ENCODE assay signal across 8 cellular contexts in the genomic region with DNA sequence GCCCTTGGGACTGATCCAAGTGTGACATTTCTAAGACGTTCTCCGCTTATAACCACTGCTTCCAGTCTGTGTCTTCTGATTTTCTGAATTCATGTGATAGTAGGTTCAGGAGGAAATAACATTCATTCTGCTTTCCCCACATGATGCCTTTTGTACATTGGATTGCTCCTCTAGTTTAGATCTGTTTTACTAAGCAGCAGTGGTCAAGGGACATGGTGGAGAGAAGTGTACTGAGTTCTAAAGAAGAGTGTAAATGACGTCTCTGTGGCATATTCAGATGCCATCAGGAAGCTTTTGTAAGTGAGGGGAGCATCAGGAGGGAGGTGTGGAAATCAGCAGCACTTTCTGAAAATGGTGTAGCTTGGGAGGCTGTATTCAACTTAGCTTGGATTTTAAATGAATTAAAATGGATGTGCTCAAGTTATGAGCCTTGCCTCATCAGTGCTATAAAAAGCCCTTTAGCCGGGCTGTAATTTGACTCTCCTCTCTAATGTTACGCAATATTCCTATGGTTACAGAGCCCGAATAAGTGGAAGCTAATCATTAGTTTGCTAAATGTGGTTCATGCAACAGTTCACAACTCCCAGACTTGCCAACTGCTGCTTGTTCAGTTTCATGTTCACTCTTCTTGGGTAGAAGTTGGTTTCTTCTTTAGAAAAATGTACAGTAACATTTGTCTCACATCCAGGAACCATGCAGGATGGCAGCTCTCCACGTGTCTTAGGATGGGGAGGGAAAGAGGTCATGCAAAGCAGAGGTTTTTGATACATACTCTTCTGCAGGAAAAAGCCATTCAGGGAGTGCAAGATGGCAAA.
A peak's percentile ranks its signal among the peaks of the same experiment; 100 is the strongest.
DNase-seq lines count a peak whose midpoint lies in the region; ATAC-seq and TF ChIP-seq lines count a peak whose summit lies in the region.

No MANE protein-coding gene starts in this region.

- H2AFZ ChIP-seq in osteoblast (ENCODE audit: low read length) = peak overlapping the region; percentile 87

- no peaks in the 10 kb centered on the region for H4K20me1 ChIP-seq in osteoblast (ENCODE audit: insufficient read depth, low read length)

- H3K4me3 ChIP-seq in AG04449 (ENCODE audit: low read depth, low read length) (no peak overlapping the region), duodenal mucosa (ENCODE audit: low read depth in 1 of 2, low read length in 2 of 2) (no peak overlapping the region), osteoblast (ENCODE audit: insufficient read depth, low read length) (peak overlapping the region; percentile 17)

- POLR2A ChIA-PET in AG04449 (lab: Yijun Ruan, JAX) = interaction anchor here (1.1 kb wide), 1 partner anchor 106 kb away, joined by 3 read pairs; no protein-coding TSS in a partner anchor

- H3K36me3 ChIP-seq in duodenal mucosa (ENCODE audit: control insufficient read depth in 1 of 2, insufficient read depth in 2 of 2, low read length in 2 of 2) (peaks cover 0 to under 1% of the 10 kb centered on the region in 2 donors), osteoblast (ENCODE audit: insufficient read depth, low read length) (no peaks in the 10 kb centered on the region)

- ATAC-seq in HG02642 (IDR thresholded peaks at IDR 0.05; ENCODE audit: poor library complexity, unreplicated experiment) = peak; percentile 20
- ATAC-seq in GM21390 (IDR thresholded peaks at IDR 0.05; ENCODE audit: unreplicated experiment) = no peak
- no peak for ATAC-seq in GM21381 (IDR thresholded peaks at IDR 0.05; ENCODE audit: unreplicated experiment)

- TF ChIP-seq CTCF in AG04449 (IDR thresholded peaks at IDR 0.05; ENCODE audit: insufficient read depth, low read length, missing control alignments) = no peak
- TF ChIP-seq CTCF in osteoblast (IDR thresholded peaks at IDR 0.05; ENCODE audit: extremely low read depth, low read depth, low read length) = no peak

- peak; percentile 80 for DNase-seq in AG04449 (ENCODE audit: low read depth, low spot score)
- DNase-seq in NCI-H748 treated with DMSO at 0.1 percent for 48 hours (lab: John Stamatoyannopoulos, UW) = peak; percentile 82
- DNase-seq in osteoblast (ENCODE audit: insufficient read length, low spot score, missing footprints) = peak; percentile 51
- DNase-seq in dermis blood vessel endothelial cell = no peak

- H3K9ac ChIP-seq in duodenal mucosa (ENCODE audit: low read depth in 1 of 2, low read length in 2 of 2) = no peak overlapping the region

- CTCF ChIA-PET in AG04449 (lab: Yijun Ruan, JAX) = interaction anchor here (1.2 kb wide), 1 partner anchor 38 kb away, joined by 3 read pairs; no protein-coding TSS in a partner anchor

- H3K27me3 ChIP-seq in duodenal mucosa (ENCODE audit: control insufficient read depth in 1 of 2, insufficient read depth in 2 of 2, low read length in 2 of 2) (no peaks in the 10 kb centered on the region), osteoblast (ENCODE audit: insufficient read depth, low read length) (no peaks in the 10 kb centered on the region)

- H3K9me3 ChIP-seq in duodenal mucosa (ENCODE audit: control insufficient read depth in 1 of 2, low read length in 2 of 2) (no peaks in the 10 kb centered on the region), osteoblast (ENCODE audit: low read depth, low read length) (no peaks in the 10 kb centered on the region)

- peak overlapping the region; percentile 49 for H3K4me2 ChIP-seq in osteoblast (ENCODE audit: insufficient read depth, low read length)

- no peaks in the 10 kb centered on the region for H3K79me2 ChIP-seq in osteoblast (ENCODE audit: insufficient read depth, low read length)

- peaks cover 14 to 25% of the 10 kb centered on the region in 2 donors for H3K4me1 ChIP-seq in duodenal mucosa (ENCODE audit: control insufficient read depth in 1 of 2, insufficient read depth in 2 of 2, low read length in 2 of 2)
- peaks cover 42% of the 10 kb centered on the region for H3K4me1 ChIP-seq in osteoblast (ENCODE audit: insufficient read depth, low read length)

- peak overlapping the region; percentile 23 for H3K27ac ChIP-seq in duodenal mucosa (ENCODE audit: low read depth, low read length)
- peak overlapping the region; percentile 69 for H3K27ac ChIP-seq in osteoblast (ENCODE audit: low read depth, low read length)
